ENCODE assay signal across 8 cellular contexts in the genomic region with DNA sequence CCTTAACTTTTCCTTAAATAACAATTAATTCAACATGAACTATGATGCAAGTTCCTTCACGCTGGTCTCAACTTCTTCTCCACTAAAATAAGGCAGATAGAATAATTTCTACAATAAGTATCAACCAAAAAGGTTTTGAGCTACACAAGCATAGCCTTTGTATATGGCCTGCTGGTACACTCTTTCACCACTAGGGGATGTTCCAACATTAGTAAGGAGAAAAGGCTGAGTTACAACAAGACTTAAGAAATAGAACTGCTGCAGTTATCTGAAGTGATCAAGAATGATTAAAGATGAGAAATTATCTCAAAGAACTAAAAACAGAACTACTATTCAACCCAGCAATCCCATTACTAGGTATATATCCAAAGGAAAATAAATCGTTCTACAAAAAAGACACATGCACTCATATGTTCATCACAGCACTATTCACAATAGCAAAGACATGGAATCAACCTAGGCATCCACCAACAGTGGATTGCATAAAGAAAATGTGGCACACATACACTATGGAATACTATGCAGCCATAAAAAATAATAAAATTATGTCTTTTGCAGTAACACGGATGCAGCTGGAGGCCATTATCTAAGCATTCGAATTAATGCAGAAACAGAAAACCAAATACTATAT. TPM values are rescaled to one million over a fixed set of nuclear protein-coding genes. Genes with fewer than 3 reads are reported as not detected.
DNase-seq lines count a peak whose midpoint lies in the region; TF ChIP-seq lines count a peak whose summit lies in the region.

No MANE protein-coding gene starts in this region.

- DNase-seq in activated naive CD4-positive, alpha-beta T cell treated with anti-CD3 and anti-CD28 coated beads for 36 hours = peak; percentile 42
- DNase-seq in activated naive CD4-positive, alpha-beta T cell treated with Interleukin-2 at 50 U/mL for 16 hours = no peak
- DNase-seq in H4 (ENCODE audit: low spot score) (peak; percentile 69), MV-4-11 (lab: John Stamatoyannopoulos, UW) (peak; percentile 73), SKM-1 treated with dmso at 0.1 percent for 144 hours (lab: John Stamatoyannopoulos, UW; ENCODE audit: unreplicated experiment) (peak; percentile 67), fibroblast of gingiva (ENCODE audit: low read depth) (peak; percentile 69), neural crest cell (ENCODE audit: low read depth, low spot score) (no peak), HuH-7.5 (ENCODE audit: low spot score) (no peak)

- H3K36me3 Mint-ChIP-seq in activated naive CD4-positive, alpha-beta T cell treated with anti-CD3 and anti-CD28 coated beads for 36 hours (ENCODE audit: low read depth) = peaks cover 1% of the 10 kb centered on the region
- no peaks in the 10 kb centered on the region for H3K36me3 Mint-ChIP-seq in neural crest cell (ENCODE audit: low read depth)

- H3K27ac Mint-ChIP-seq in activated naive CD4-positive, alpha-beta T cell treated with anti-CD3 and anti-CD28 coated beads for 36 hours = no peak overlapping the region
- H3K27ac Mint-ChIP-seq in neural crest cell (ENCODE audit: unreplicated experiment) = no peak overlapping the region

- H3K4me3 Mint-ChIP-seq in activated naive CD4-positive, alpha-beta T cell treated with anti-CD3 and anti-CD28 coated beads for 36 hours = no peak overlapping the region
- no peak overlapping the region for H3K4me3 Mint-ChIP-seq in neural crest cell

- intact Hi-C loops in activated naive CD4-positive, alpha-beta T cell treated with anti-CD3 and anti-CD28 coated beads for 36 hours (cut with micrococcal nuclease) = loop anchor here (1.0 to 5.0 kb wide), 5 partner anchors 13 to 161 kb away; a partner anchor contains a TSS

- no peaks in the 10 kb centered on the region for H3K27me3 Mint-ChIP-seq in activated naive CD4-positive, alpha-beta T cell treated with anti-CD3 and anti-CD28 coated beads for 36 hours (ENCODE audit: low read depth)
- no peaks in the 10 kb centered on the region for H3K27me3 Mint-ChIP-seq in neural crest cell (ENCODE audit: low read depth)

- TF ChIP-seq CTCF in neural crest cell (conservative IDR thresholded peaks at IDR 0.05) = peak; percentile 92

- peaks cover 24% of the 10 kb centered on the region for H3K4me1 Mint-ChIP-seq in activated naive CD4-positive, alpha-beta T cell treated with anti-CD3 and anti-CD28 coated beads for 36 hours (ENCODE audit: low read depth)
- H3K4me1 Mint-ChIP-seq in neural crest cell = peaks cover 22% of the 10 kb centered on the region

- no peaks in the 10 kb centered on the region for H3K9me3 Mint-ChIP-seq in activated naive CD4-positive, alpha-beta T cell treated with anti-CD3 and anti-CD28 coated beads for 36 hours
- no peaks in the 10 kb centered on the region for H3K9me3 Mint-ChIP-seq in neural crest cell

- CTCF ChIA-PET in activated naive CD4-positive, alpha-beta T cell treated with anti-CD3 and anti-CD28 coated beads for 36 hours (lab: Charles Lee) = interaction anchor here (0.5 to 5.6 kb wide), 29 partner anchors 10 to 191 kb away, joined by 3 to 61 read pairs (median 5); no protein-coding TSS in a partner anchor

RNA-seq across cellular contexts. Expression of a gene that starts 14.4 kb away (rescaled TPM):
- 10 to 100 TPM; 88.4 to 92.3 TPM for total RNA-seq in activated naive CD4-positive, alpha-beta T cell treated with anti-CD3 and anti-CD28 coated beads for 36 hours
- 66.1 and 83.2 TPM in 2 replicates for total RNA-seq in H4 (2014; rRNA removed; shearing (Covaris generic))
- total RNA-seq in neural crest cell = 74.6 and 76.1 TPM in 2 replicates

Comparison
In these comparisons a context has a peak if more than half of its experiments do, and no peak if none do; other contexts are left out.
1. DNase-seq: peak in activated naive CD4-positive, alpha-beta T cell treated with anti-CD3 and anti-CD28 coated beads for 36 hours (single experiment), H4 (single experiment), MV-4-11 (single experiment), SKM-1 treated with dmso at 0.1 percent for 144 hours (single experiment) and fibroblast of gingiva (single experiment); none in activated naive CD4-positive, alpha-beta T cell treated with Interleukin-2 at 50 U/mL for 16 hours (single experiment), neural crest cell (single experiment) and HuH-7.5 (single experiment).